Comparison of ENCODE assay signal across 8 cellular contexts in genomic region chr4:169659736-169660670, GRCh38. TPM values are rescaled to one million over a fixed set of nuclear protein-coding genes. Genes with fewer than 3 reads are reported as not detected.
DNase-seq lines count a peak whose midpoint lies in the region; ATAC-seq and TF ChIP-seq lines count a peak whose summit lies in the region.

No MANE protein-coding gene starts in this region.

- H3K9me3 ChIP-seq in left lung: no peaks in the 10 kb centered on the region

- peak overlapping the region; percentile 66 for H3K4me3 Mint-ChIP-seq in activated CD4-positive, alpha-beta T cell treated with anti-CD3 and anti-CD28 coated beads, Interleukin-2, amount 10 ng/mL, durations not matched to agents 7 days and 5 days

- intact Hi-C loops in left lung (cut with DNase I): no loop called here

- H3K4me1 ChIP-seq in left lung: peaks cover 10 to 18% of the 10 kb centered on the region in 2 donors

- H3K27ac ChIP-seq in left lung: peak overlapping the region; percentile 77 to 89

- TF ChIP-seq CTCF in AG09309 (IDR thresholded peaks at IDR 0.05; ENCODE audit: control insufficient read depth, insufficient read depth, low read depth, low read length, missing control alignments) (no peak), left lung (IDR thresholded peaks at IDR 0.05) (no peak)

- no peaks in the 10 kb centered on the region for H3K27me3 ChIP-seq in left lung

- ATAC-seq in GM19025 (IDR thresholded peaks at IDR 0.05; ENCODE audit: low read depth, unreplicated experiment): peak; percentile 97
- ATAC-seq in HG03280 (IDR thresholded peaks at IDR 0.05; ENCODE audit: unreplicated experiment): peak; percentile 99
- ATAC-seq in left lung: peak; percentile 99

- peak; percentile 95 for DNase-seq in AG09309 (ENCODE audit: low read depth)
- DNase-seq in NCI-H460 (ENCODE audit: extremely low read depth, low read depth): peak; percentile 97
- DNase-seq in activated CD4-positive, alpha-beta T cell treated with anti-CD3 and anti-CD28 coated beads, Interleukin-2, amount 10 ng/mL, durations not matched to agents 7 days and 5 days: peak; percentile 83
- peak; percentile 88 to 99 for DNase-seq in dermis microvascular lymphatic vessel endothelial cell (ENCODE audit: low read depth in 2 of 2)
- peak in 1 of 2 donors; percentile 77 for DNase-seq in left lung
- peak; percentile 36 to 38 for DNase-seq in stimulated activated CD4-positive, alpha-beta T cell treated with anti-CD3 and anti-CD28 coated beads, Interleukin-2, amount 100 ng/mL, for 48 hours

- H3K4me3 ChIP-seq in AG09309 (ENCODE audit: control insufficient read depth, low read depth, low read length) (peak overlapping the region; percentile 43), left lung (peak overlapping the region; percentile 19 to 25)

- POLR2A ChIA-PET in activated CD4-positive, alpha-beta T cell treated with anti-CD3 and anti-CD28 coated beads, Interleukin-2, amount 10 ng/mL, durations not matched to agents 7 days and 5 days (lab: Charles Lee): interaction anchor here (0.6 to 1.0 kb wide), 2 partner anchors 10 to 34 kb away, joined by 3 to 4 read pairs; no protein-coding TSS in a partner anchor

- peaks cover 24% of the 10 kb centered on the region for H3K4me1 Mint-ChIP-seq in activated CD4-positive, alpha-beta T cell treated with anti-CD3 and anti-CD28 coated beads, Interleukin-2, amount 10 ng/mL, durations not matched to agents 7 days and 5 days

- peaks cover 9% of the 10 kb centered on the region for H3K36me3 Mint-ChIP-seq in activated CD4-positive, alpha-beta T cell treated with anti-CD3 and anti-CD28 coated beads, Interleukin-2, amount 10 ng/mL, durations not matched to agents 7 days and 5 days (ENCODE audit: low read depth)

- CTCF ChIA-PET in activated CD4-positive, alpha-beta T cell treated with anti-CD3 and anti-CD28 coated beads, Interleukin-2, amount 10 ng/mL, durations not matched to agents 7 days and 5 days (lab: Charles Lee): interaction anchor here (0.7 to 1.7 kb wide), 7 partner anchors 10 to 40 kb away, joined by 3 to 6 read pairs (median 3); partner anchors contain the start of gene CLCN3

- no peaks in the 10 kb centered on the region for H3K36me3 ChIP-seq in left lung

- H3K9me3 Mint-ChIP-seq in activated CD4-positive, alpha-beta T cell treated with anti-CD3 and anti-CD28 coated beads, Interleukin-2, amount 10 ng/mL, durations not matched to agents 7 days and 5 days: no peaks in the 10 kb centered on the region

- H3K27me3 Mint-ChIP-seq in activated CD4-positive, alpha-beta T cell treated with anti-CD3 and anti-CD28 coated beads, Interleukin-2, amount 10 ng/mL, durations not matched to agents 7 days and 5 days: no peaks in the 10 kb centered on the region

- peak overlapping the region; percentile 90 for H3K27ac Mint-ChIP-seq in activated CD4-positive, alpha-beta T cell treated with anti-CD3 and anti-CD28 coated beads, Interleukin-2, amount 10 ng/mL, durations not matched to agents 7 days and 5 days

RNA-seq across cellular contexts. Expression of gene CLCN3, which starts 39.6 kb away (rescaled TPM):
- total RNA-seq in NCI-H460 (2014; rRNA removed; shearing (Covaris generic)): 45.0 and 48.9 TPM in 2 replicates
- polyA plus RNA-seq in NCI-H460 (2014; cell fraction: nucleus; rRNA removed): 12.5 and 21.3 TPM in 2 replicates
- total RNA-seq in activated CD4-positive, alpha-beta T cell treated with anti-CD3 and anti-CD28 coated beads, Interleukin-2, amount 10 ng/mL, durations not matched to agents 7 days and 5 days: 10 to 100 TPM; 27.9 to 28.6 TPM
- 58.3 and 85.6 TPM in 2 replicates for total RNA-seq in dermis microvascular lymphatic vessel endothelial cell
- total RNA-seq in left lung: 10 to 100 TPM; 48.1 to 49.4 TPM

RNA-seq across cellular contexts. Expression of gene NEK1, which starts 47.6 kb away (rescaled TPM):
- 6.4 and 8.7 TPM in 2 replicates for total RNA-seq in NCI-H460 (2014; rRNA removed; shearing (Covaris generic))
- 5.2 and 6.2 TPM in 2 replicates for polyA plus RNA-seq in NCI-H460 (2014; cell fraction: nucleus; rRNA removed)
- total RNA-seq in activated CD4-positive, alpha-beta T cell treated with anti-CD3 and anti-CD28 coated beads, Interleukin-2, amount 10 ng/mL, durations not matched to agents 7 days and 5 days: 10 to 100 TPM; 15.1 to 15.4 TPM
- total RNA-seq in dermis microvascular lymphatic vessel endothelial cell: 4.4 and 4.8 TPM in 2 replicates
- total RNA-seq in left lung: 10 to 100 TPM; 13.2 to 14.1 TPM
